ENCODE assay signal across 8 cellular contexts in genomic region chr7:7641129-7641663, GRCh38. TPM values are rescaled to one million over a fixed set of nuclear protein-coding genes. Genes with fewer than 3 reads are reported as not detected.
DNase-seq lines count a peak whose midpoint lies in the region; ATAC-seq and TF ChIP-seq lines count a peak whose summit lies in the region.

No MANE protein-coding gene starts in this region.

- CTCF ChIA-PET in CD4-positive, alpha-beta T cell (lab: Charles Lee) = interaction anchor here (0.9 to 3.7 kb wide), 3 partner anchors 40 to 549 kb away, joined by 3 to 12 read pairs (median 3); no protein-coding TSS in a partner anchor

- H3K27me3 ChIP-seq in CD4-positive, alpha-beta T cell (ENCODE audit: control insufficient read depth, insufficient read depth, low read length) = no peaks in the 10 kb centered on the region
- H3K27me3 ChIP-seq in left ventricle myocardium inferior (ENCODE audit: low read depth) (no peaks in the 10 kb centered on the region), sigmoid colon (no peaks in the 10 kb centered on the region)

- H3K27ac Mint-ChIP-seq in CD4-positive, alpha-beta T cell = peak overlapping the region; percentile 98

- H3K9me3 ChIP-seq in CD4-positive, alpha-beta T cell (ENCODE audit: control insufficient read depth, low read length) = no peaks in the 10 kb centered on the region
- no peaks in the 10 kb centered on the region for H3K9me3 ChIP-seq in left ventricle myocardium inferior (replicated peaks)
- H3K9me3 ChIP-seq in sigmoid colon = no peaks in the 10 kb centered on the region

- H3K4me1 ChIP-seq in left ventricle myocardium inferior = peaks cover 34% of the 10 kb centered on the region
- H3K4me1 ChIP-seq in sigmoid colon = peaks cover 0 to 22% (median 16%) of the 10 kb centered on the region in 4 donors

- TF ChIP-seq POLR2A in sigmoid colon (IDR thresholded peaks at IDR 0.05) = no peak

- H3K4me3 ChIP-seq in left ventricle myocardium inferior (peak overlapping the region; percentile 85), sigmoid colon (peak overlapping the region; percentile 68 to 87 (median 78))

- H3K4me1 Mint-ChIP-seq in CD4-positive, alpha-beta T cell (ENCODE audit: low read depth) = peaks cover 67% of the 10 kb centered on the region

- no peak for TF ChIP-seq CTCF in CD4-positive, alpha-beta T cell (IDR thresholded peaks at IDR 0.05)
- TF ChIP-seq CTCF in left ventricle myocardium inferior (IDR thresholded peaks at IDR 0.05; ENCODE audit: borderline replicate concordance) (no peak), sigmoid colon (IDR thresholded peaks at IDR 0.05) (no peak)

- POLR2A ChIA-PET in CD4-positive, alpha-beta T cell (lab: Charles Lee) = interaction anchor here (0.7 to 3.4 kb wide), 28 partner anchors 8 to 562 kb away, joined by 3 to 92 read pairs (median 6); partner anchors contain the start of genes C1GALT1, GLCCI1 and MIOS

- H3K27ac ChIP-seq in CD4-positive, alpha-beta T cell (ENCODE audit: low read depth, low read length) = peak overlapping the region; percentile 99
- H3K27ac ChIP-seq in left ventricle myocardium inferior (replicated peaks) (peak overlapping the region; percentile 90), sigmoid colon (peak overlapping the region; percentile 79 to 92 (median 90))

- peaks cover 60% of the 10 kb centered on the region for H3K36me3 Mint-ChIP-seq in CD4-positive, alpha-beta T cell (ENCODE audit: low read depth)

- peaks cover 16% of the 10 kb centered on the region for H3K36me3 ChIP-seq in left ventricle myocardium inferior
- H3K36me3 ChIP-seq in sigmoid colon = peaks cover 0 to 13% (median 0%) of the 10 kb centered on the region in 4 donors

- intact Hi-C loops in CD4-positive, alpha-beta T cell (cut with DNase I, micrococcal nuclease) = loop anchor here (2.0 to 10.0 kb wide), 6 partner anchors 74 to 1049 kb away; partner anchors contain the start of genes C1GALT1 (in 2 of the 2), INTS15 (in 1 of the 2) and MIOS (in 1 of the 2)
- intact Hi-C loops in left ventricle myocardium inferior (cut with micrococcal nuclease) = no loop called here
- intact Hi-C loops in sigmoid colon (cut with DNase I) = loop anchor here (10.0 kb wide), 2 partner anchors 324 to 456 kb away; partner anchors contain the start of genes C1GALT1 and GLCCI1

- ATAC-seq in CD4-positive, alpha-beta T cell (ENCODE audit: poor library complexity) = peak; percentile 5
- ATAC-seq in GM19023 (IDR thresholded peaks at IDR 0.05; ENCODE audit: unreplicated experiment) (peak; percentile 20), HG03432 (IDR thresholded peaks at IDR 0.05; ENCODE audit: unreplicated experiment) (peak; percentile 11), HG02588 (IDR thresholded peaks at IDR 0.05; ENCODE audit: unreplicated experiment) (no peak)

- no peak for DNase-seq in CD4-positive, alpha-beta T cell
- DNase-seq in activated CD8-positive, alpha-beta memory T cell treated with anti-CD3 and anti-CD28 coated beads, Interleukin-2, amount 50 U/mL, for 1 hour (ENCODE audit: extremely low read depth) = peak; percentile 22
- no peak for DNase-seq in left ventricle myocardium inferior
- DNase-seq in sigmoid colon = no peak
- no peak for DNase-seq in OCI-M2 (lab: John Stamatoyannopoulos, UW; ENCODE audit: unreplicated experiment)

- H3K4me3 Mint-ChIP-seq in CD4-positive, alpha-beta T cell = peak overlapping the region; percentile 90

- 2 to 6% methylated on average over 22 of the region's 22 CpGs for WGBS in sigmoid colon, 2 donors

- TF ChIP-seq EP300 in sigmoid colon (IDR thresholded peaks at IDR 0.05) = no peak

- no peaks in the 10 kb centered on the region for H3K27me3 Mint-ChIP-seq in CD4-positive, alpha-beta T cell

- no peaks in the 10 kb centered on the region for H3K9me3 Mint-ChIP-seq in CD4-positive, alpha-beta T cell

RNA-seq across cellular contexts. Expression of gene UMAD1, which starts 0.6 kb away (rescaled TPM):
- total RNA-seq in CD4-positive, alpha-beta T cell = 10 to 100 TPM; 11.0 to 15.3 TPM
- total RNA-seq in left ventricle myocardium inferior = 16.4 TPM
- 10 to 100 TPM; 11.1 to 20.7 (median 15.5) TPM for total RNA-seq in sigmoid colon
- 10 to 100 TPM in 2 of 3 donors, 1 to 10 TPM in 1; 8.7 to 51.1 (median 20.3) TPM for polyA plus RNA-seq in sigmoid colon
